In genomic region chr7:45078199-45078681, GRCh38 we compare ENCODE assay signal across 20 cellular contexts. TPM values are rescaled to one million over a fixed set of nuclear protein-coding genes. Genes with fewer than 3 reads are reported as not detected.
DNase-seq lines count a peak whose midpoint lies in the region; ATAC-seq and TF ChIP-seq lines count a peak whose summit lies in the region.
"Had no signal": no experiment of that assay in that cellular context is flagged by ENCODE, and none has a peak within 500 bp of the region (broad histone marks: within the 10 kb centered on the region; RNA-seq: fewer than 3 reads in every experiment).

No MANE protein-coding gene starts in this region.

- POLR2A ChIA-PET in naive thymus-derived CD4-positive, alpha-beta T cell (lab: Charles Lee): no interaction called here

- no peak overlapping the region for H3K4me2 ChIP-seq in GM23338
- H3K4me2 ChIP-seq: BLaER1 treated with 17β-estradiol and CSF1 and Interleukin-3, amounts not matched to agents 10 nM and 100 nM had no signal

- H3K27ac Mint-ChIP-seq in activated CD4-positive, alpha-beta T cell treated with anti-CD3 and anti-CD28 coated beads, Interleukin-2, amount 10 ng/mL, durations not matched to agents 24 days and 14 days: no peak overlapping the region
- no peak overlapping the region for H3K27ac Mint-ChIP-seq in GM23338
- peak overlapping the region; percentile 42 for H3K27ac Mint-ChIP-seq in activated T-helper 17 cell treated with anti-CD3 and anti-CD28 coated beads, Interleukin-2, amount 50 U/mL, for 72 hours
- H3K27ac Mint-ChIP-seq in naive thymus-derived CD4-positive, alpha-beta T cell: peak overlapping the region in 7 of 9 donors; percentile 17 to 71 (median 41)

- no peaks in the 10 kb centered on the region for H4K20me1 ChIP-seq in GM23338 (replicated peaks; ENCODE audit: insufficient read depth)

- H3K4me1 ChIP-seq in GM23338 (ENCODE audit: insufficient read depth): no peaks in the 10 kb centered on the region
- H3K4me1 ChIP-seq in naive thymus-derived CD4-positive, alpha-beta T cell (ENCODE audit: control insufficient read depth in 2 of 2, insufficient read depth in 2 of 2, low read length in 2 of 2): no peaks in the 10 kb centered on the region
- H3K4me1 ChIP-seq: lower lobe of right lung, upper lobe of left lung had no signal

- no peak overlapping the region for H3K27ac ChIP-seq in GM23338 (ENCODE audit: low read depth)
- H3K27ac ChIP-seq in naive thymus-derived CD4-positive, alpha-beta T cell (ENCODE audit: low read depth, low read length): no peak overlapping the region
- H3K27ac ChIP-seq: esophagus muscularis mucosa, lower lobe of right lung, upper lobe of left lung had no signal

- peak in 1 of 2 experiments; percentile 33; a peak in 2 of 4 replicates for TF ChIP-seq CTCF in GM23338 (conservative IDR thresholded peaks at IDR 0.05; ENCODE audit: low read depth in 2 of 2)

- H3F3A ChIP-seq in GM23338 (replicated peaks; ENCODE audit: low read depth): no peaks in the 10 kb centered on the region

- H3K9me3 ChIP-seq in naive thymus-derived CD4-positive, alpha-beta T cell (ENCODE audit: control insufficient read depth in 2 of 3, low read length in 3 of 3): no peaks in the 10 kb centered on the region
- H3K9me3 ChIP-seq: BLaER1 treated with 17β-estradiol and CSF1 and Interleukin-3, amounts not matched to agents 10 nM and 100 nM; esophagus muscularis mucosa; lower lobe of right lung; upper lobe of left lung had no signal

- H3K4me3 ChIP-seq in GM23338: no peak overlapping the region
- no peak overlapping the region for H3K4me3 ChIP-seq in naive thymus-derived CD4-positive, alpha-beta T cell (ENCODE audit: low read length)
- H3K4me3 ChIP-seq: BLaER1 treated with 17β-estradiol and CSF1 and Interleukin-3, amounts not matched to agents 10 nM and 100 nM; dorsolateral prefrontal cortex; esophagus muscularis mucosa; lower lobe of right lung; upper lobe of left lung had no signal

- no peaks in the 10 kb centered on the region for H3K9me3 Mint-ChIP-seq in activated CD4-positive, alpha-beta T cell treated with anti-CD3 and anti-CD28 coated beads, Interleukin-2, amount 10 ng/mL, durations not matched to agents 24 days and 14 days
- peaks cover 4% of the 10 kb centered on the region; the same call in 2 of the 3 replicates for H3K9me3 Mint-ChIP-seq in GM23338
- no peaks in the 10 kb centered on the region for H3K9me3 Mint-ChIP-seq in activated T-helper 17 cell treated with anti-CD3 and anti-CD28 coated beads, Interleukin-2, amount 50 U/mL, for 72 hours
- peaks cover 0 to 5% (median 0%) of the 10 kb centered on the region in 11 donors for H3K9me3 Mint-ChIP-seq in naive thymus-derived CD4-positive, alpha-beta T cell
- H3K9me3 Mint-ChIP-seq: brain had no signal

- DNase-seq in activated CD4-positive, alpha-beta T cell treated with anti-CD3 and anti-CD28 coated beads, Interleukin-2, amount 10 ng/mL, durations not matched to agents 24 days and 14 days: peak; percentile 56
- no peak for DNase-seq in activated CD4-positive, alpha-beta T cell treated with anti-CD3 and anti-CD28 coated beads for 4 hours
- DNase-seq in GM23338 (ENCODE audit: low spot score) (no peak), inferior parietal cortex (ENCODE audit: extremely low spot score) (no peak), GM19238 (ENCODE audit: insufficient read length, low spot score) (no peak)
- DNase-seq in naive thymus-derived CD4-positive, alpha-beta T cell: no peak
- DNase-seq: 8988T, DMS53, lower lobe of right lung, NCI-H187, upper lobe of left lung had no signal

- H3K36me3 ChIP-seq in GM23338 (ENCODE audit: insufficient read depth): no peaks in the 10 kb centered on the region
- H3K36me3 ChIP-seq in naive thymus-derived CD4-positive, alpha-beta T cell (ENCODE audit: control insufficient read depth in 2 of 3, insufficient read depth in 3 of 3, low read length in 3 of 3): peaks cover 15 to 41% (median 28%) of the 10 kb centered on the region in 3 experiments

- peaks cover 5% of the 10 kb centered on the region for H3K4me1 Mint-ChIP-seq in activated CD4-positive, alpha-beta T cell treated with anti-CD3 and anti-CD28 coated beads, Interleukin-2, amount 10 ng/mL, durations not matched to agents 24 days and 14 days
- H3K4me1 Mint-ChIP-seq in GM23338: peaks cover under 1% of the 10 kb centered on the region; the same call in 1 of the 3 replicates
- peaks cover 7% of the 10 kb centered on the region for H3K4me1 Mint-ChIP-seq in activated T-helper 17 cell treated with anti-CD3 and anti-CD28 coated beads, Interleukin-2, amount 50 U/mL, for 72 hours
- peaks cover 0 to 29% (median 5%) of the 10 kb centered on the region in 7 donors for H3K4me1 Mint-ChIP-seq in naive thymus-derived CD4-positive, alpha-beta T cell

- peaks cover 27% of the 10 kb centered on the region for H3K36me3 Mint-ChIP-seq in activated CD4-positive, alpha-beta T cell treated with anti-CD3 and anti-CD28 coated beads, Interleukin-2, amount 10 ng/mL, durations not matched to agents 24 days and 14 days (ENCODE audit: low read depth)
- peaks cover 20% of the 10 kb centered on the region; the same call in 2 of the 3 replicates for H3K36me3 Mint-ChIP-seq in GM23338 (ENCODE audit: low read depth)
- H3K36me3 Mint-ChIP-seq in activated T-helper 17 cell treated with anti-CD3 and anti-CD28 coated beads, Interleukin-2, amount 50 U/mL, for 72 hours (ENCODE audit: low read depth): peaks cover 35% of the 10 kb centered on the region
- H3K36me3 Mint-ChIP-seq in naive thymus-derived CD4-positive, alpha-beta T cell: peaks cover 0 to 21% (median 6%) of the 10 kb centered on the region in 5 donors

- intact Hi-C loops in activated CD4-positive, alpha-beta T cell treated with anti-CD3 and anti-CD28 coated beads, Interleukin-2, amount 10 ng/mL, durations not matched to agents 24 days and 14 days (cut with micrococcal nuclease): no loop called here
- intact Hi-C loops in naive thymus-derived CD4-positive, alpha-beta T cell (cut with micrococcal nuclease): no loop called here

- no peaks in the 10 kb centered on the region for H3K79me2 ChIP-seq in GM23338 (replicated peaks; ENCODE audit: insufficient read depth)

- H3K9me2 ChIP-seq in GM23338 (ENCODE audit: insufficient read depth): no peaks in the 10 kb centered on the region

- H3K27me3 ChIP-seq in GM23338 (ENCODE audit: insufficient read depth): no peaks in the 10 kb centered on the region
- no peaks in the 10 kb centered on the region for H3K27me3 ChIP-seq in naive thymus-derived CD4-positive, alpha-beta T cell (ENCODE audit: control insufficient read depth in 2 of 2, insufficient read depth in 2 of 2, low read length in 2 of 2)
- H3K27me3 ChIP-seq: BLaER1 treated with 17β-estradiol and CSF1 and Interleukin-3, amounts not matched to agents 10 nM and 100 nM; dorsolateral prefrontal cortex; esophagus muscularis mucosa; upper lobe of left lung had no signal

- CTCF ChIA-PET in naive thymus-derived CD4-positive, alpha-beta T cell (lab: Charles Lee): no interaction called here

- no peak overlapping the region for H3K4me3 Mint-ChIP-seq in activated CD4-positive, alpha-beta T cell treated with anti-CD3 and anti-CD28 coated beads, Interleukin-2, amount 10 ng/mL, durations not matched to agents 24 days and 14 days
- H3K4me3 Mint-ChIP-seq in GM23338: no peak overlapping the region
- no peak overlapping the region for H3K4me3 Mint-ChIP-seq in activated T-helper 17 cell treated with anti-CD3 and anti-CD28 coated beads, Interleukin-2, amount 50 U/mL, for 72 hours
- H3K4me3 Mint-ChIP-seq in naive thymus-derived CD4-positive, alpha-beta T cell: no peak overlapping the region
- H3K4me3 Mint-ChIP-seq: brain had no signal

- no peak overlapping the region for H2AFZ ChIP-seq in GM23338

- no peaks in the 10 kb centered on the region for H3K27me3 Mint-ChIP-seq in activated CD4-positive, alpha-beta T cell treated with anti-CD3 and anti-CD28 coated beads, Interleukin-2, amount 10 ng/mL, durations not matched to agents 24 days and 14 days
- H3K27me3 Mint-ChIP-seq in GM23338 (ENCODE audit: insufficient read depth, low read depth, poor library complexity): peaks cover 9% of the 10 kb centered on the region
- H3K27me3 Mint-ChIP-seq in activated T-helper 17 cell treated with anti-CD3 and anti-CD28 coated beads, Interleukin-2, amount 50 U/mL, for 72 hours: no peaks in the 10 kb centered on the region
- no peaks in the 10 kb centered on the region for H3K27me3 Mint-ChIP-seq in naive thymus-derived CD4-positive, alpha-beta T cell

- ATAC-seq in GM23338 (no peak), GM21528 (IDR thresholded peaks at IDR 0.05; ENCODE audit: low FRiP score, unreplicated experiment) (no peak)
- ATAC-seq in activated T-helper 17 cell treated with anti-CD3 and anti-CD28 coated beads, Interleukin-2, amount 50 U/mL, for 72 hours (replicated peaks): no peak
- no peak for ATAC-seq in naive thymus-derived CD4-positive, alpha-beta T cell
- ATAC-seq: lower lobe of right lung, Right ventricle myocardium inferior had no signal

TF ChIP-seq in GM23338, 12 proteins besides CTCF, POLR2A, EP300 and RAD21 (continues in another document):
- TF ChIP-seq POLR2AphosphoS5 (IDR thresholded peaks at IDR 0.05; ENCODE audit: low read depth): 0 out of 2 replicates have a peak, but pooled peaks have one; percentile 17

RNA-seq across cellular contexts. Expression of gene NACAD, which starts 10.5 kb away (rescaled TPM):
- total RNA-seq in activated CD4-positive, alpha-beta T cell treated with anti-CD3 and anti-CD28 coated beads, Interleukin-2, amount 10 ng/mL, durations not matched to agents 24 days and 14 days: 0.09 and 0.31 TPM in 2 replicates
- total RNA-seq in GM23338 (2014; rRNA removed; shearing (Covaris generic)): 9.9 and 11.2 TPM in 2 replicates
- 4.9 and 6.1 TPM in 2 replicates for polyA plus RNA-seq in GM23338 (2016; fragmentation: Nextera tagmentation; extraction: Ambion mirVana)
- 1 to 10 TPM in 1 of 2 donors, under 1 TPM in 1; 0.71 to 1.3 TPM for total RNA-seq in activated T-helper 17 cell treated with anti-CD3 and anti-CD28 coated beads, Interleukin-2, amount 50 U/mL, for 72 hours
- under 1 TPM in 1 of 5 experiments, not detected in 4; 0.15 TPM for total RNA-seq in naive thymus-derived CD4-positive, alpha-beta T cell
- under 1 TPM in 1 of 2 donors, not detected in 1; 0.08 TPM for polyA plus RNA-seq in naive thymus-derived CD4-positive, alpha-beta T cell
- total RNA-seq: NCI-H460; T-helper 1 cell treated with Interleukin-12 subunit alpha and Interleukin-12 subunit beta and Interleukin-4 antibody, amounts not matched to agents 30 ng/mL and 1 ng/mL, for 36 hours had no signal

RNA-seq across cellular contexts. Expression of gene TBRG4, which starts 33.3 kb away (rescaled TPM):
- total RNA-seq in activated CD4-positive, alpha-beta T cell treated with anti-CD3 and anti-CD28 coated beads, Interleukin-2, amount 10 ng/mL, durations not matched to agents 24 days and 14 days: 192 and 198 TPM in 2 replicates
- 156 and 162 TPM in 2 replicates for total RNA-seq in GM23338 (2014; rRNA removed; shearing (Covaris generic))
- polyA plus RNA-seq in GM23338 (2016; fragmentation: Nextera tagmentation; extraction: Ambion mirVana): 72.5 and 82.9 TPM in 2 replicates
- total RNA-seq in activated T-helper 17 cell treated with anti-CD3 and anti-CD28 coated beads, Interleukin-2, amount 50 U/mL, for 72 hours: 100 to 1,000 TPM; 119 to 177 TPM
- total RNA-seq in naive thymus-derived CD4-positive, alpha-beta T cell: 100 to 1,000 TPM in 4 of 5 experiments, 10 to 100 TPM in 1; 93.7 to 143 (median 107) TPM
- polyA plus RNA-seq in naive thymus-derived CD4-positive, alpha-beta T cell: 10 to 100 TPM; 55.1 to 99.1 TPM

Comparison
In these comparisons a context has a peak if more than half of its experiments do, and no peak if none do; other contexts are left out.
1. H3K27ac Mint-ChIP-seq: peak in activated T-helper 17 cell treated with anti-CD3 and anti-CD28 coated beads, Interleukin-2, amount 50 U/mL, for 72 hours (single experiment) and naive thymus-derived CD4-positive, alpha-beta T cell (7 of 9); none in activated CD4-positive, alpha-beta T cell treated with anti-CD3 and anti-CD28 coated beads, Interleukin-2, amount 10 ng/mL, durations not matched to agents 24 days and 14 days (single experiment) and GM23338 (single experiment).